In the genomic region with DNA sequence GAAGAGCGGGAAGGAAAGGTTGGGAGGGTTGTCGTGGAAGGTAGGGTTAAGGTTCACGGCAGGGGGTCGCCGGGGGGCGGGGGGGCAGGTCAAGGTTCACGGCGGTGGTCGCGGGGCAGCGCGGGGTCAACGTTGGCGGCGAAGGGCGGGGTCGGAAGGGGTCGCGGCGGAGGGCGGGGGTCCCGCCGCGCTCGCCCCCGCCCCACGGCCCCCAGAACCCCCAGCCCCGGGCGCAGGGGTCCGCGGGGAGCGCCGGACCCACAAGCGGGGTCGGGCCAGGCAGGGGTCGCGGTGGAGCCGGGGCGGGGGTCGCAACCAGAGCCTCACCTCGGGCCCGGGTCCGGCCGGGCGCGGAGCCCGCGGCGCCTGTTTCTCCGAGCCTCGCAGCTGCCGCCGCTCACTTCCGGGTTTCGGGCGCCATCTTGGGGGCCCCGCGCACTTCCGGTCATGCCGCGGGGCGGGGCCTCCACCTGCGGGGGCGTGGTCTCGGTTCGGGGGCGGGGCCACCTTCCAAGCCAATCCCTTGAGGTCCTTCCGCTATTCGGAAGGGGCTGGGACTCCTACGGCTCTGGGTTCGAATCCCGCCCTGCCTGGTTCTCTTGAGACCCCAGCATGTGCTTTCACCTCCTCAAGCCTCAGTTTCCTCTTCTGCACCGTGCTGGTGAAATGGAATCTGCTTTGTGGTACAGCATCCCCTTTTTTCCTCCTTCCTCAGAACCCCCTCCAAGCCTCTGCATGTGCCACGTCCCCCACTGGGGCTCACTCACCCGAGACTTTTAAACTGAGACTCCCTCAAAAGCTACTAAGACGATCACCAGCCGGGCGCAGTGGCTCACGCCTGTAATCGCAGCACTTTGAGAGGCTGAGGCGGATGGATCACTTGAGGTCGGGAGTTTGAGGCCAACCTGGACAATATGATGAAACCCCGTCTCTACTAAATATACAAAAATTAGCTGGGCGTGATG, we compare ENCODE assay signal across 1 cellular context.
TF ChIP-seq lines count a peak whose summit lies in the region.

A gene with protein sequence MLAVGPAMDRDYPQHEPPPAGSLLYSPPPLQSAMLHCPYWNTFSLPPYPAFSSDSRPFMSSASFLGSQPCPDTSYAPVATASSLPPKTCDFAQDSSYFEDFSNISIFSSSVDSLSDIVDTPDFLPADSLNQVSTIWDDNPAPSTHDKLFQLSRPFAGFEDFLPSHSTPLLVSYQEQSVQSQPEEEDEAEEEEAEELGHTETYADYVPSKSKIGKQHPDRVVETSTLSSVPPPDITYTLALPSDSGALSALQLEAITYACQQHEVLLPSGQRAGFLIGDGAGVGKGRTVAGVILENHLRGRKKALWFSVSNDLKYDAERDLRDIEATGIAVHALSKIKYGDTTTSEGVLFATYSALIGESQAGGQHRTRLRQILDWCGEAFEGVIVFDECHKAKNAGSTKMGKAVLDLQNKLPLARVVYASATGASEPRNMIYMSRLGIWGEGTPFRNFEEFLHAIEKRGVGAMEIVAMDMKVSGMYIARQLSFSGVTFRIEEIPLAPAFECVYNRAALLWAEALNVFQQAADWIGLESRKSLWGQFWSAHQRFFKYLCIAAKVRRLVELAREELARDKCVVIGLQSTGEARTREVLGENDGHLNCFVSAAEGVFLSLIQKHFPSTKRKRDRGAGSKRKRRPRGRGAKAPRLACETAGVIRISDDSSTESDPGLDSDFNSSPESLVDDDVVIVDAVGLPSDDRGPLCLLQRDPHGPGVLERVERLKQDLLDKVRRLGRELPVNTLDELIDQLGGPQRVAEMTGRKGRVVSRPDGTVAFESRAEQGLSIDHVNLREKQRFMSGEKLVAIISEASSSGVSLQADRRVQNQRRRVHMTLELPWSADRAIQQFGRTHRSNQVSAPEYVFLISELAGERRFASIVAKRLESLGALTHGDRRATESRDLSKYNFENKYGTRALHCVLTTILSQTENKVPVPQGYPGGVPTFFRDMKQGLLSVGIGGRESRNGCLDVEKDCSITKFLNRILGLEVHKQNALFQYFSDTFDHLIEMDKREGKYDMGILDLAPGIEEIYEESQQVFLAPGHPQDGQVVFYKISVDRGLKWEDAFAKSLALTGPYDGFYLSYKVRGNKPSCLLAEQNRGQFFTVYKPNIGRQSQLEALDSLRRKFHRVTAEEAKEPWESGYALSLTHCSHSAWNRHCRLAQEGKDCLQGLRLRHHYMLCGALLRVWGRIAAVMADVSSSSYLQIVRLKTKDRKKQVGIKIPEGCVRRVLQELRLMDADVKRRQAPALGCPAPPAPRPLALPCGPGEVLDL (N-terminal part only) (minus strand): TSS at position 424 of the 965 bp plus-strand sequence. CDS start 19,992 bp downstream, outside the sequence.

TF ChIP-seq in K562, 482 proteins besides CTCF, POLR2A, EP300 and RAD21 (continued from another document and continues in another):
- 0 out of 2 replicates have a peak, but pooled peaks have one; percentile 15 for TF ChIP-seq SMARCE1 (IDR thresholded peaks at IDR 0.05)
- TF ChIP-seq SMAD1 (IDR thresholded peaks at IDR 0.05; ENCODE audit: low read depth, low read length, partially characterized antibody) = no peak
- TF ChIP-seq, protein P1, sequence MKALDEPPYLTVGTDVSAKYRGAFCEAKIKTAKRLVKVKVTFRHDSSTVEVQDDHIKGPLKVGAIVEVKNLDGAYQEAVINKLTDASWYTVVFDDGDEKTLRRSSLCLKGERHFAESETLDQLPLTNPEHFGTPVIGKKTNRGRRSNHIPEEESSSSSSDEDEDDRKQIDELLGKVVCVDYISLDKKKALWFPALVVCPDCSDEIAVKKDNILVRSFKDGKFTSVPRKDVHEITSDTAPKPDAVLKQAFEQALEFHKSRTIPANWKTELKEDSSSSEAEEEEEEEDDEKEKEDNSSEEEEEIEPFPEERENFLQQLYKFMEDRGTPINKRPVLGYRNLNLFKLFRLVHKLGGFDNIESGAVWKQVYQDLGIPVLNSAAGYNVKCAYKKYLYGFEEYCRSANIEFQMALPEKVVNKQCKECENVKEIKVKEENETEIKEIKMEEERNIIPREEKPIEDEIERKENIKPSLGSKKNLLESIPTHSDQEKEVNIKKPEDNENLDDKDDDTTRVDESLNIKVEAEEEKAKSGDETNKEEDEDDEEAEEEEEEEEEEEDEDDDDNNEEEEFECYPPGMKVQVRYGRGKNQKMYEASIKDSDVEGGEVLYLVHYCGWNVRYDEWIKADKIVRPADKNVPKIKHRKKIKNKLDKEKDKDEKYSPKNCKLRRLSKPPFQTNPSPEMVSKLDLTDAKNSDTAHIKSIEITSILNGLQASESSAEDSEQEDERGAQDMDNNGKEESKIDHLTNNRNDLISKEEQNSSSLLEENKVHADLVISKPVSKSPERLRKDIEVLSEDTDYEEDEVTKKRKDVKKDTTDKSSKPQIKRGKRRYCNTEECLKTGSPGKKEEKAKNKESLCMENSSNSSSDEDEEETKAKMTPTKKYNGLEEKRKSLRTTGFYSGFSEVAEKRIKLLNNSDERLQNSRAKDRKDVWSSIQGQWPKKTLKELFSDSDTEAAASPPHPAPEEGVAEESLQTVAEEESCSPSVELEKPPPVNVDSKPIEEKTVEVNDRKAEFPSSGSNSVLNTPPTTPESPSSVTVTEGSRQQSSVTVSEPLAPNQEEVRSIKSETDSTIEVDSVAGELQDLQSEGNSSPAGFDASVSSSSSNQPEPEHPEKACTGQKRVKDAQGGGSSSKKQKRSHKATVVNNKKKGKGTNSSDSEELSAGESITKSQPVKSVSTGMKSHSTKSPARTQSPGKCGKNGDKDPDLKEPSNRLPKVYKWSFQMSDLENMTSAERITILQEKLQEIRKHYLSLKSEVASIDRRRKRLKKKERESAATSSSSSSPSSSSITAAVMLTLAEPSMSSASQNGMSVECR (CRISPR knock-in tag; IDR thresholded peaks at IDR 0.05) = peak; percentile 41; the same call in 1 of the 2 replicates
- TF ChIP-seq RBFOX2 (IDR thresholded peaks at IDR 0.05; ENCODE audit: low read depth, low read length) = peak; percentile 87
- TF ChIP-seq FOXK2 (conservative IDR thresholded peaks at IDR 0.05 in 1 of 2, IDR thresholded peaks at IDR 0.05 in 1 of 2; ENCODE audit: low read depth in 2 of 2) = 0 out of 4 replicates have a peak, but pooled peaks of 1 of the 2 experiments have one; percentile 24
- TF ChIP-seq BRD4 (IDR thresholded peaks at IDR 0.05) = no peak
- TF ChIP-seq HCFC1 (IDR thresholded peaks at IDR 0.05; ENCODE audit: low read depth, low read length) = peak; percentile 61
- TF ChIP-seq TOE1 (IDR thresholded peaks at IDR 0.05; ENCODE audit: borderline replicate concordance) = peak; percentile 33; the same call in 1 of the 2 replicates
- TF ChIP-seq TOE1 (CRISPR knock-in tag; IDR thresholded peaks at IDR 0.05; ENCODE audit: borderline replicate concordance, low read depth) = no peak
- TF ChIP-seq, protein P2, sequence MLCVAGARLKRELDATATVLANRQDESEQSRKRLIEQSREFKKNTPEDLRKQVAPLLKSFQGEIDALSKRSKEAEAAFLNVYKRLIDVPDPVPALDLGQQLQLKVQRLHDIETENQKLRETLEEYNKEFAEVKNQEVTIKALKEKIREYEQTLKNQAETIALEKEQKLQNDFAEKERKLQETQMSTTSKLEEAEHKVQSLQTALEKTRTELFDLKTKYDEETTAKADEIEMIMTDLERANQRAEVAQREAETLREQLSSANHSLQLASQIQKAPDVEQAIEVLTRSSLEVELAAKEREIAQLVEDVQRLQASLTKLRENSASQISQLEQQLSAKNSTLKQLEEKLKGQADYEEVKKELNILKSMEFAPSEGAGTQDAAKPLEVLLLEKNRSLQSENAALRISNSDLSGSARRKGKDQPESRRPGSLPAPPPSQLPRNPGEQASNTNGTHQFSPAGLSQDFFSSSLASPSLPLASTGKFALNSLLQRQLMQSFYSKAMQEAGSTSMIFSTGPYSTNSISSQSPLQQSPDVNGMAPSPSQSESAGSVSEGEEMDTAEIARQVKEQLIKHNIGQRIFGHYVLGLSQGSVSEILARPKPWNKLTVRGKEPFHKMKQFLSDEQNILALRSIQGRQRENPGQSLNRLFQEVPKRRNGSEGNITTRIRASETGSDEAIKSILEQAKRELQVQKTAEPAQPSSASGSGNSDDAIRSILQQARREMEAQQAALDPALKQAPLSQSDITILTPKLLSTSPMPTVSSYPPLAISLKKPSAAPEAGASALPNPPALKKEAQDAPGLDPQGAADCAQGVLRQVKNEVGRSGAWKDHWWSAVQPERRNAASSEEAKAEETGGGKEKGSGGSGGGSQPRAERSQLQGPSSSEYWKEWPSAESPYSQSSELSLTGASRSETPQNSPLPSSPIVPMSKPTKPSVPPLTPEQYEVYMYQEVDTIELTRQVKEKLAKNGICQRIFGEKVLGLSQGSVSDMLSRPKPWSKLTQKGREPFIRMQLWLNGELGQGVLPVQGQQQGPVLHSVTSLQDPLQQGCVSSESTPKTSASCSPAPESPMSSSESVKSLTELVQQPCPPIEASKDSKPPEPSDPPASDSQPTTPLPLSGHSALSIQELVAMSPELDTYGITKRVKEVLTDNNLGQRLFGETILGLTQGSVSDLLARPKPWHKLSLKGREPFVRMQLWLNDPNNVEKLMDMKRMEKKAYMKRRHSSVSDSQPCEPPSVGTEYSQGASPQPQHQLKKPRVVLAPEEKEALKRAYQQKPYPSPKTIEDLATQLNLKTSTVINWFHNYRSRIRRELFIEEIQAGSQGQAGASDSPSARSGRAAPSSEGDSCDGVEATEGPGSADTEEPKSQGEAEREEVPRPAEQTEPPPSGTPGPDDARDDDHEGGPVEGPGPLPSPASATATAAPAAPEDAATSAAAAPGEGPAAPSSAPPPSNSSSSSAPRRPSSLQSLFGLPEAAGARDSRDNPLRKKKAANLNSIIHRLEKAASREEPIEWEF (CRISPR knock-in tag; IDR thresholded peaks at IDR 0.05) = no peak
- no peak for TF ChIP-seq FOS (IDR thresholded peaks at IDR 0.05; ENCODE audit: extremely low read depth, insufficient read length)
- 0 out of 4 replicates have a peak, but pooled peaks of 1 of the 2 experiments have one; percentile 56 for TF ChIP-seq TEAD1 (CRISPR knock-in tag; IDR thresholded peaks at IDR 0.05)
- peak; percentile 68 for TF ChIP-seq RBBP5 (IDR thresholded peaks at IDR 0.05; ENCODE audit: borderline replicate concordance, insufficient read depth, low read length, poor library complexity, severe bottlenecking)
- 0 out of 2 replicates have a peak, but pooled peaks have one; percentile 51 for TF ChIP-seq NFRKB (IDR thresholded peaks at IDR 0.05; ENCODE audit: low read depth)
- TF ChIP-seq CBFA2T2 (conservative IDR thresholded peaks at IDR 0.05) = no peak
- TF ChIP-seq PCBP2 (IDR thresholded peaks at IDR 0.05; ENCODE audit: low read depth, low read length, poor library complexity, severe bottlenecking) = no peak
- peak in 1 of 2 experiments; percentile 69; a peak in 2 of 4 replicates for TF ChIP-seq SRF (CRISPR knock-in tag; IDR thresholded peaks at IDR 0.05)
- TF ChIP-seq SREBF1 (IDR thresholded peaks at IDR 0.05; ENCODE audit: borderline replicate concordance, low read depth, low read length) = no peak
- no peak for TF ChIP-seq XRCC5 (IDR thresholded peaks at IDR 0.05; ENCODE audit: low read depth, low read length)
- TF ChIP-seq, protein P3, sequence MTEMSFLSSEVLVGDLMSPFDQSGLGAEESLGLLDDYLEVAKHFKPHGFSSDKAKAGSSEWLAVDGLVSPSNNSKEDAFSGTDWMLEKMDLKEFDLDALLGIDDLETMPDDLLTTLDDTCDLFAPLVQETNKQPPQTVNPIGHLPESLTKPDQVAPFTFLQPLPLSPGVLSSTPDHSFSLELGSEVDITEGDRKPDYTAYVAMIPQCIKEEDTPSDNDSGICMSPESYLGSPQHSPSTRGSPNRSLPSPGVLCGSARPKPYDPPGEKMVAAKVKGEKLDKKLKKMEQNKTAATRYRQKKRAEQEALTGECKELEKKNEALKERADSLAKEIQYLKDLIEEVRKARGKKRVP (CRISPR knock-in tag; IDR thresholded peaks at IDR 0.05) = 0 out of 2 replicates have a peak, but pooled peaks have one; percentile 24
- peak; percentile 93 for TF ChIP-seq GABPB1 (CRISPR knock-in tag; IDR thresholded peaks at IDR 0.05)
- TF ChIP-seq ZNF75A (CRISPR knock-in tag; IDR thresholded peaks at IDR 0.05) = no peak
- TF ChIP-seq, protein P4, sequence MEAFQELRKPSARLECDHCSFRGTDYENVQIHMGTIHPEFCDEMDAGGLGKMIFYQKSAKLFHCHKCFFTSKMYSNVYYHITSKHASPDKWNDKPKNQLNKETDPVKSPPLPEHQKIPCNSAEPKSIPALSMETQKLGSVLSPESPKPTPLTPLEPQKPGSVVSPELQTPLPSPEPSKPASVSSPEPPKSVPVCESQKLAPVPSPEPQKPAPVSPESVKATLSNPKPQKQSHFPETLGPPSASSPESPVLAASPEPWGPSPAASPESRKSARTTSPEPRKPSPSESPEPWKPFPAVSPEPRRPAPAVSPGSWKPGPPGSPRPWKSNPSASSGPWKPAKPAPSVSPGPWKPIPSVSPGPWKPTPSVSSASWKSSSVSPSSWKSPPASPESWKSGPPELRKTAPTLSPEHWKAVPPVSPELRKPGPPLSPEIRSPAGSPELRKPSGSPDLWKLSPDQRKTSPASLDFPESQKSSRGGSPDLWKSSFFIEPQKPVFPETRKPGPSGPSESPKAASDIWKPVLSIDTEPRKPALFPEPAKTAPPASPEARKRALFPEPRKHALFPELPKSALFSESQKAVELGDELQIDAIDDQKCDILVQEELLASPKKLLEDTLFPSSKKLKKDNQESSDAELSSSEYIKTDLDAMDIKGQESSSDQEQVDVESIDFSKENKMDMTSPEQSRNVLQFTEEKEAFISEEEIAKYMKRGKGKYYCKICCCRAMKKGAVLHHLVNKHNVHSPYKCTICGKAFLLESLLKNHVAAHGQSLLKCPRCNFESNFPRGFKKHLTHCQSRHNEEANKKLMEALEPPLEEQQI (IDR thresholded peaks at IDR 0.05) = no peak
- TF ChIP-seq SIN3A (IDR thresholded peaks at IDR 0.05; ENCODE audit: borderline replicate concordance in 2 of 2, control insufficient read depth in 1 of 2, low read depth in 2 of 2, low read length in 2 of 2) = peak; percentile 54 to 93; a peak in 1 of 4 replicates
- TF ChIP-seq NBN (IDR thresholded peaks at IDR 0.05; ENCODE audit: low read depth) = 0 out of 2 replicates have a peak, but pooled peaks have one; percentile 18
- TF ChIP-seq, protein P5, sequence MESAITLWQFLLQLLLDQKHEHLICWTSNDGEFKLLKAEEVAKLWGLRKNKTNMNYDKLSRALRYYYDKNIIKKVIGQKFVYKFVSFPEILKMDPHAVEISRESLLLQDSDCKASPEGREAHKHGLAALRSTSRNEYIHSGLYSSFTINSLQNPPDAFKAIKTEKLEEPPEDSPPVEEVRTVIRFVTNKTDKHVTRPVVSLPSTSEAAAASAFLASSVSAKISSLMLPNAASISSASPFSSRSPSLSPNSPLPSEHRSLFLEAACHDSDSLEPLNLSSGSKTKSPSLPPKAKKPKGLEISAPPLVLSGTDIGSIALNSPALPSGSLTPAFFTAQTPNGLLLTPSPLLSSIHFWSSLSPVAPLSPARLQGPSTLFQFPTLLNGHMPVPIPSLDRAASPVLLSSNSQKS (CRISPR knock-in tag; IDR thresholded peaks at IDR 0.05) = no peak
- peak; percentile 84 for TF ChIP-seq POLR2AphosphoS5 (IDR thresholded peaks at IDR 0.05; ENCODE audit: control insufficient read depth, insufficient read depth, low read depth, low read length)
- TF ChIP-seq, protein P6, sequence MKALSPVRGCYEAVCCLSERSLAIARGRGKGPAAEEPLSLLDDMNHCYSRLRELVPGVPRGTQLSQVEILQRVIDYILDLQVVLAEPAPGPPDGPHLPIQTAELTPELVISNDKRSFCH (CRISPR knock-in tag; IDR thresholded peaks at IDR 0.05) = no peak
- TF ChIP-seq, protein P6 (tag; IDR thresholded peaks at IDR 0.05) = peak; percentile 49; the same call in 1 of the 2 replicates
- peak; percentile 53; the same call in 1 of the 2 replicates for TF ChIP-seq SUPT5H (IDR thresholded peaks at IDR 0.05)
- TF ChIP-seq HDAC1 (IDR thresholded peaks at IDR 0.05) = peak in 1 of 2 experiments; percentile 35; a peak in 1 of 4 replicates
- no peak for TF ChIP-seq MYBL2 (IDR thresholded peaks at IDR 0.05; ENCODE audit: low read depth)
- TF ChIP-seq MYBL2 (CRISPR knock-in tag; IDR thresholded peaks at IDR 0.05; ENCODE audit: borderline replicate concordance) = no peak
- no peak for TF ChIP-seq HOXB6 (CRISPR knock-in tag; IDR thresholded peaks at IDR 0.05; ENCODE audit: borderline replicate concordance)
- TF ChIP-seq SP1 (CRISPR knock-in tag; IDR thresholded peaks at IDR 0.05) = peak; percentile 77
- no peak for TF ChIP-seq PRMT5 (CRISPR knock-in tag; IDR thresholded peaks at IDR 0.05)
